1 cellular context compared by ENCODE assay signal in the genomic region with DNA sequence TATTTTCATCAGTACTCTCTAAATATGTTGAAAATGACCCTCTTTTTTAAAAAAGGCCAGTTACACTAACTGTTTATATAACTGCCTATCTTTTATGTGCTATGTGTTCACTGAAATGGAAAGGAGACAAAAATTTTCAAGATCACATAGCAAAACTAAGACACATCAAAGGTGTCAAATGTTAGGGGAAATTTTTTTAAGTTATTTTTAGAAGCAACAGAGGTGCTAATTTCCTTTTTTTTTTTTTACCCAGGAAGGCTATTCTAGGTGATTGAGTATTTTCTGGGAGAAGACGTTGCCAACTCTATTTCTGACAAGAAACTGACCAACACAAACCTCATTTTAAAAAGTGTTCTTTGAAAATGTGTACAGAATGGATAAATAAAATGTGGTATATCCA.
TF ChIP-seq lines count a peak whose summit lies in the region.

No MANE protein-coding gene starts in this region.

TF ChIP-seq in GM12891, 5 proteins besides CTCF, POLR2A, EP300 and RAD21:
- TF ChIP-seq SPI1 (IDR thresholded peaks at IDR 0.05; ENCODE audit: low read depth, low read length) (no peak), POLR2AphosphoS5 (IDR thresholded peaks at IDR 0.05; ENCODE audit: low read depth, low read length) (no peak), POU2F2 (IDR thresholded peaks at IDR 0.05; ENCODE audit: low read depth, low read length) (no peak), TAF1 (IDR thresholded peaks at IDR 0.05; ENCODE audit: low read depth, low read length) (no peak), PAX5 (IDR thresholded peaks at IDR 0.05; ENCODE audit: insufficient read depth, low read length, severe bottlenecking) (no peak)
